Comparison of ENCODE assay signal across 29 cellular contexts in the genomic region with DNA sequence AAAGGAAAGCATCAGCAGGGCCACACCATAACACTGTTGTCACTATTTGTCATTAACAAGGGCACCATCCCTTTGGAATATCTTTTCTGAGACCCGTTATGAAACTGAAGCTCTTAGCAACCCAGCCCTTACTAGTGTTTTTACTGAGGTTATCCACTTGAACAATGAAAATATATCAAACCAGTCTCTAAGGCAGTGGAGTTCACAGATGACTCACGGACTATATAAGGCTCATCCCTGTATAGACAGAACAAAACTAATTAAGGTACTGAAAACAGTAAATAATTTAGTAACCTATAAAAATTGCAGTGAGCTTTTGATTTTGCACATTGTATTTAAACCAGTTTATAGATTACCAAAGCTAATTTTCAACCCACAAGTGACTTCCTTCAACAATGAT.
DNase-seq lines count a peak whose midpoint lies in the region; ATAC-seq and TF ChIP-seq lines count a peak whose summit lies in the region.
"Had no signal": no experiment of that assay in that cellular context is flagged by ENCODE, and none has a peak within 500 bp of the region (broad histone marks: within the 10 kb centered on the region; RNA-seq: fewer than 3 reads in every experiment).

No MANE protein-coding gene starts in this region.

- ATAC-seq in GM18867 (IDR thresholded peaks at IDR 0.05; ENCODE audit: unreplicated experiment) (peak; percentile 58), GM21423 (IDR thresholded peaks at IDR 0.05; ENCODE audit: unreplicated experiment) (peak; percentile 76), HG02943 (IDR thresholded peaks at IDR 0.05; ENCODE audit: low read depth, unreplicated experiment) (peak; percentile 70), HG03520 (IDR thresholded peaks at IDR 0.05; ENCODE audit: unreplicated experiment) (peak; percentile 80), GM19452 (IDR thresholded peaks at IDR 0.05; ENCODE audit: unreplicated experiment) (no peak)
- ATAC-seq: gastroesophageal sphincter, left colon had no signal

- TF ChIP-seq CTCF in adrenal gland (IDR thresholded peaks at IDR 0.05) = no peak

- TF ChIP-seq POLR2A in adrenal gland (IDR thresholded peaks at IDR 0.05) = no peak

- no peaks in the 10 kb centered on the region for H3K36me3 ChIP-seq in adrenal gland (replicated peaks in 1 of 2)
- H3K36me3 ChIP-seq: right atrium auricular region, WERI-Rb-1 had no signal

- WGBS in adrenal gland, 4 donors = 80 to 88% (median 85%) methylated on average over 2 of the region's 2 CpGs

- H3K9me3 ChIP-seq in adrenal gland (replicated peaks in 1 of 3) = no peaks in the 10 kb centered on the region
- H3K9me3 ChIP-seq: right atrium auricular region had no signal

- no peaks in the 10 kb centered on the region for H3K4me1 ChIP-seq in adrenal gland (replicated peaks in 1 of 2)
- H3K4me1 ChIP-seq: gastroesophageal sphincter, parathyroid adenoma, right atrium auricular region had no signal

- DNase-seq in DMS153 (lab: John Stamatoyannopoulos, UW) (no peak), DMS153 treated with DMSO at 0.1 percent for 48 hours (lab: John Stamatoyannopoulos, UW; ENCODE audit: unreplicated experiment) (no peak), adrenal gland (no peak)
- DNase-seq: activated CD4-positive, alpha-beta T cell treated with anti-CD3 and anti-CD28 coated beads, Interleukin-2, amount 10 ng/mL, durations not matched to agents 24 days and 14 days; activated gamma-delta T cell treated with Interleukin-2 at 50 U/mL for 16 hours; activated T-cell treated with anti-CD3 and anti-CD28 coated beads, Interleukin-2, amount 50 U/mL, for 24 hours; cerebellar nuclear complex; DMS79; GDM1; left colon; mammary epithelial cell; NCI-H1092; NCI-H187; SHP77; stimulated activated CD4-positive, alpha-beta T cell treated with anti-CD3 and anti-CD28 coated beads, Interleukin-2, amount 100 ng/mL, for 24 hours; SW 1271; T-helper 9 cell; trophoblast cell; WERI-Rb-1 had no signal

- intact Hi-C loops in adrenal gland (cut with DNase I) = no loop called here

- H3K27ac ChIP-seq in adrenal gland = no peak overlapping the region
- H3K27ac ChIP-seq: gastroesophageal sphincter, hepatocyte, parathyroid adenoma, right atrium auricular region, WERI-Rb-1 had no signal

- no peak overlapping the region for H3K4me3 ChIP-seq in adrenal gland
- H3K4me3 ChIP-seq: gastroesophageal sphincter, hepatocyte, right atrium auricular region, smooth muscle cell had no signal

- H3K27me3 ChIP-seq in adrenal gland = no peaks in the 10 kb centered on the region
- H3K27me3 ChIP-seq: gastroesophageal sphincter, hepatocyte, right atrium auricular region had no signal
